9 cellular contexts compared by ENCODE assay signal in genomic region chr11:12914401-12914912, GRCh38.
DNase-seq lines count a peak whose midpoint lies in the region; ATAC-seq and TF ChIP-seq lines count a peak whose summit lies in the region.
"Had no signal": no experiment of that assay in that cellular context is flagged by ENCODE, and none has a peak within 500 bp of the region (broad histone marks: within the 10 kb centered on the region; RNA-seq: fewer than 3 reads in every experiment).

No MANE protein-coding gene starts in this region.

- POLR2A ChIA-PET in activated B cell treated with CpG ODN at 0.5 μM for 24 hours (lab: Charles Lee): no interaction called here

- TF ChIP-seq CTCF in activated B cell treated with CpG ODN at 0.5 μM for 24 hours (IDR thresholded peaks at IDR 0.05): no peak

- H3K9me3 Mint-ChIP-seq in activated B cell treated with CpG ODN at 0.5 μM for 24 hours: no peaks in the 10 kb centered on the region
- H3K9me3 Mint-ChIP-seq: CD4-positive, alpha-beta T cell had no signal

- intact Hi-C loops in activated B cell treated with CpG ODN at 0.5 μM for 24 hours (cut with micrococcal nuclease) (no loop called here), head of caudate nucleus (cut with DNase I) (loop anchor here (10.0 kb wide), 1 partner anchor 240 kb away; no protein-coding TSS in a partner anchor), posterior cingulate gyrus (cut with DNase I) (no loop called here)

- H3K4me3 Mint-ChIP-seq in activated B cell treated with CpG ODN at 0.5 μM for 24 hours: no peak overlapping the region
- H3K4me3 Mint-ChIP-seq: CD4-positive, alpha-beta T cell had no signal

- no peaks in the 10 kb centered on the region for H3K36me3 Mint-ChIP-seq in activated B cell treated with CpG ODN at 0.5 μM for 24 hours (ENCODE audit: low read depth)

- H3K4me1 Mint-ChIP-seq in activated B cell treated with CpG ODN at 0.5 μM for 24 hours: no peaks in the 10 kb centered on the region

- CTCF ChIA-PET in activated B cell treated with CpG ODN at 0.5 μM for 24 hours (lab: Charles Lee): no interaction called here

- H3K27me3 Mint-ChIP-seq in activated B cell treated with CpG ODN at 0.5 μM for 24 hours: no peaks in the 10 kb centered on the region

- no peak overlapping the region for H3K27ac Mint-ChIP-seq in activated B cell treated with CpG ODN at 0.5 μM for 24 hours
- H3K27ac Mint-ChIP-seq: CD4-positive, alpha-beta T cell had no signal

- DNase-seq in NCI-H748 (lab: John Stamatoyannopoulos, UW; ENCODE audit: unreplicated experiment): peak; percentile 10
- DNase-seq in NCI-H748 treated with DMSO at 0.1 percent for 48 hours (lab: John Stamatoyannopoulos, UW): no peak
- peak; percentile 3 to 34 for DNase-seq in Kasumi-1 (lab: John Stamatoyannopoulos, UW)
- no peak for DNase-seq in activated B cell treated with CpG ODN at 0.5 μM for 24 hours
- DNase-seq in head of caudate nucleus: peak; percentile 68 to 95 (median 90)
- peak; percentile 81 to 98 (median 86) for DNase-seq in posterior cingulate gyrus

- peak; percentile 18 for ATAC-seq in activated B cell treated with CpG ODN at 0.5 μM for 24 hours (ENCODE audit: low read depth)
- no peak for ATAC-seq in GM18909 (IDR thresholded peaks at IDR 0.05; ENCODE audit: poor library complexity, unreplicated experiment)
- no peak for ATAC-seq in GM21786 (IDR thresholded peaks at IDR 0.05; ENCODE audit: unreplicated experiment)

Comparison
In these comparisons a context has a peak if more than half of its experiments do, and no peak if none do; other contexts are left out.
1. DNase-seq: peak in NCI-H748 (single experiment), Kasumi-1 (2 of 2), head of caudate nucleus (42 of 42) and posterior cingulate gyrus (10 of 10); none in NCI-H748 treated with DMSO at 0.1 percent for 48 hours (single experiment) and activated B cell treated with CpG ODN at 0.5 μM for 24 hours (single experiment).